ENCODE assay signal across 7 cellular contexts in genomic region chr4:83629945-83630684, GRCh38.
DNase-seq lines count a peak whose midpoint lies in the region; ATAC-seq and TF ChIP-seq lines count a peak whose summit lies in the region.

No MANE protein-coding gene starts in this region.

- H3K9me1 ChIP-seq in IMR-90 (ENCODE audit: insufficient read depth, low read length): peaks cover 3% of the 10 kb centered on the region; the same call in 1 of the 2 replicates

- peak overlapping the region; percentile 67 for H2AFZ ChIP-seq in IMR-90 (replicated peaks; ENCODE audit: low read length, poor library complexity)

- POLR2A ChIA-PET in IMR-90 (lab: Charles Lee; ENCODE audit: unreplicated experiment): no interaction called here

- H4K20me1 ChIP-seq in IMR-90 (ENCODE audit: insufficient read depth, low read length): no peaks in the 10 kb centered on the region

- H3K4me3 ChIP-seq in IMR-90 (ENCODE audit: insufficient read depth, low read depth, low read length) (no peak overlapping the region), upper lobe of left lung (no peak overlapping the region)

- CTCF ChIA-PET in IMR-90 (lab: Yijun Ruan, JAX): no interaction called here

- dilution Hi-C loops in IMR-90 (cut with HindIII; ENCODE audit: low sequenced_read_pairs, unreplicated experiment): no loop called here

- no peak overlapping the region for H2AK9ac ChIP-seq in IMR-90 (replicated peaks; ENCODE audit: low read depth, low read length, poor library complexity)

- H3K14ac ChIP-seq in IMR-90 (replicated peaks; ENCODE audit: low read depth, low read length): peak overlapping the region; percentile 69

- in situ Hi-C loops in IMR-90 (cut with MboI; ENCODE audit: low sequenced_read_pairs): loop anchor here (10.0 kb wide), 1 partner anchor 265 kb away; no protein-coding TSS in a partner anchor

- intact Hi-C loops in IMR-90 (cut with micrococcal nuclease) (loop anchor here (10.0 kb wide), 1 partner anchor 95 kb away; the partner anchor contains the start of gene GPAT3), left cardiac atrium (cut with DNase I) (no loop called here)

- H3K4me1 ChIP-seq in IMR-90 (ENCODE audit: control insufficient read depth, insufficient read depth, low read length) (peaks cover 16% of the 10 kb centered on the region), upper lobe of left lung (peaks cover 3 to 18% (median 9%) of the 10 kb centered on the region in 4 donors)

- H3K27ac ChIP-seq in IMR-90 (ENCODE audit: insufficient read depth, low read length): peak overlapping the region; percentile 94; the same call in 1 of the 2 replicates
- peak overlapping the region in 1 of 4 donors; percentile 22 for H3K27ac ChIP-seq in upper lobe of left lung

- peak overlapping the region; percentile 77 for H2AK5ac ChIP-seq in IMR-90 (ENCODE audit: low read depth, low read length)

- BruUV-seq in IMR-90 (replicated peaks; lab: Mats Ljungman, UMichigan): no TSS peak

- H3K9me3 ChIP-seq in IMR-90 (ENCODE audit: control insufficient read depth, insufficient read depth, low read length) (peaks cover 2% of the 10 kb centered on the region; the same call in 1 of the 2 replicates), upper lobe of left lung (no peaks in the 10 kb centered on the region)

- H3K23ac ChIP-seq in IMR-90 (ENCODE audit: low read depth, low read length): peak overlapping the region; percentile 69; the same call in 1 of the 2 replicates

- peak overlapping the region; percentile 81 for H4K5ac ChIP-seq in IMR-90 (ENCODE audit: low read depth, low read length)

- H3K18ac ChIP-seq in IMR-90 (ENCODE audit: low read depth, low read length): peak overlapping the region; percentile 74

- H2BK5ac ChIP-seq in IMR-90 (ENCODE audit: low read depth, low read length, poor library complexity, severe bottlenecking): peak overlapping the region; percentile 86

- H2BK20ac ChIP-seq in IMR-90 (ENCODE audit: low read depth, low read length): peak overlapping the region; percentile 90

- peak; percentile 82 for DNase-seq in IMR-90
- peak; percentile 75 for DNase-seq in UCSD-AML1 (lab: John Stamatoyannopoulos, UW; ENCODE audit: unreplicated experiment)
- peak; percentile 29 for DNase-seq in left cardiac atrium
- DNase-seq in upper lobe of left lung: peak in 1 of 2 donors; percentile 62
- DNase-seq in cortex of kidney (lab: John Stamatoyannopoulos, UW): no peak
- no peak for DNase-seq in NCI-H526 treated with DMSO at 0.1 percent for 48 hours (lab: John Stamatoyannopoulos, UW)

- H3K36me3 ChIP-seq in IMR-90 (ENCODE audit: control insufficient read depth, insufficient read depth, low read length) (no peaks in the 10 kb centered on the region), upper lobe of left lung (no peaks in the 10 kb centered on the region)

- peak overlapping the region; percentile 24; the same call in 1 of the 2 replicates for H3K9ac ChIP-seq in IMR-90 (ENCODE audit: low read depth, low read length)

- TF ChIP-seq POLR2A in IMR-90 (IDR thresholded peaks at IDR 0.05; ENCODE audit: low read depth, low read length) (no peak), upper lobe of left lung (IDR thresholded peaks at IDR 0.05) (no peak)

- H2BK15ac ChIP-seq in IMR-90 (ENCODE audit: low read depth, low read length): peak overlapping the region; percentile 50; the same call in 2 of the 3 replicates

- H4K8ac ChIP-seq in IMR-90 (ENCODE audit: low read depth in 2 of 2, low read length in 2 of 2): peak overlapping the region in 1 of 2 experiments; percentile 82; a peak in 2 of 4 replicates

- H3K27me3 ChIP-seq in IMR-90 (ENCODE audit: control insufficient read depth, insufficient read depth, low read length): no peaks in the 10 kb centered on the region
- H3K27me3 ChIP-seq in upper lobe of left lung: no peaks in the 10 kb centered on the region

- no peak overlapping the region for H3K56ac ChIP-seq in IMR-90 (ENCODE audit: extremely low read depth, insufficient read depth, low read length)

- H3K4me2 ChIP-seq in IMR-90 (ENCODE audit: low read depth, low read length): peak overlapping the region; percentile 40

- no peaks in the 10 kb centered on the region for H3K79me1 ChIP-seq in IMR-90 (ENCODE audit: low read depth in 1 of 2, low read length in 2 of 2)

- TF ChIP-seq RAD21 in IMR-90 (IDR thresholded peaks at IDR 0.05; ENCODE audit: low read length): no peak

- peak overlapping the region; percentile 76 for H4K91ac ChIP-seq in IMR-90 (ENCODE audit: insufficient read depth, low read depth, low read length)

- peak overlapping the region; percentile 89 for H2BK120ac ChIP-seq in IMR-90 (ENCODE audit: low read depth, low read length)

- no peak for TF ChIP-seq CTCF in IMR-90 (conservative IDR thresholded peaks at IDR 0.05; ENCODE audit: low read depth, low read length)
- TF ChIP-seq CTCF in upper lobe of left lung (IDR thresholded peaks at IDR 0.05): no peak

- TF ChIP-seq EP300 in upper lobe of left lung (IDR thresholded peaks at IDR 0.05): no peak

- no CpG with 5 or more reads among the region's 6 CpGs for WGBS in IMR-90 (ENCODE audit: extremely low coverage in 2 of 2, insufficient read length in 1 of 2), 2 experiments
- 27 to 31% methylated on average over 6 of the region's 6 CpGs for WGBS in upper lobe of left lung, 2 donors

- ATAC-seq in IMR-90 (ENCODE audit: low read depth) (peak; percentile 52), left cardiac atrium (peak; percentile 48 to 93), upper lobe of left lung (ENCODE audit: low FRiP score in 2 of 2) (peak; percentile 71 to 93), GM18907 (IDR thresholded peaks at IDR 0.05; ENCODE audit: unreplicated experiment) (no peak)

- peak overlapping the region; percentile 87 for H3K4ac ChIP-seq in IMR-90 (ENCODE audit: low read depth, low read length)

TF ChIP-seq in IMR-90, 13 proteins besides CTCF, POLR2A, EP300 and RAD21:
- TF ChIP-seq MXI1 (IDR thresholded peaks at IDR 0.05; ENCODE audit: borderline replicate concordance, low read depth, low read length) (no peak), CHD1 (IDR thresholded peaks at IDR 0.05; ENCODE audit: low read depth, low read length) (no peak), MAZ (IDR thresholded peaks at IDR 0.05; ENCODE audit: borderline replicate concordance, low read depth, low read length) (no peak), NFE2L2 (IDR thresholded peaks at IDR 0.05; ENCODE audit: low read depth, low read length) (peak; percentile 39; the same call in 1 of the 2 replicates), RCOR1 (IDR thresholded peaks at IDR 0.05; ENCODE audit: insufficient replicate concordance, low read length) (no peak), RFX5 (IDR thresholded peaks at IDR 0.05; ENCODE audit: low read depth, low read length) (no peak), SMC3 (IDR thresholded peaks at IDR 0.05; ENCODE audit: low read depth, low read length) (no peak), FOS (IDR thresholded peaks at IDR 0.05; ENCODE audit: low read depth, low read length) (no peak), CEBPB (IDR thresholded peaks at IDR 0.05; ENCODE audit: low read depth, low read length) (peak; percentile 99), MAFK (IDR thresholded peaks at IDR 0.05; ENCODE audit: low read depth, low read length) (peak; percentile 52), BHLHE40 (IDR thresholded peaks at IDR 0.05; ENCODE audit: low read depth, low read length) (no peak; the same call in 1 of the 2 replicates)
- TF ChIP-seq, protein P1, sequence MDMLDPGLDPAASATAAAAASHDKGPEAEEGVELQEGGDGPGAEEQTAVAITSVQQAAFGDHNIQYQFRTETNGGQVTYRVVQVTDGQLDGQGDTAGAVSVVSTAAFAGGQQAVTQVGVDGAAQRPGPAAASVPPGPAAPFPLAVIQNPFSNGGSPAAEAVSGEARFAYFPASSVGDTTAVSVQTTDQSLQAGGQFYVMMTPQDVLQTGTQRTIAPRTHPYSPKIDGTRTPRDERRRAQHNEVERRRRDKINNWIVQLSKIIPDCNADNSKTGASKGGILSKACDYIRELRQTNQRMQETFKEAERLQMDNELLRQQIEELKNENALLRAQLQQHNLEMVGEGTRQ (IDR thresholded peaks at IDR 0.05; ENCODE audit: low read depth, low read length): no peak
- TF ChIP-seq, protein P2, sequence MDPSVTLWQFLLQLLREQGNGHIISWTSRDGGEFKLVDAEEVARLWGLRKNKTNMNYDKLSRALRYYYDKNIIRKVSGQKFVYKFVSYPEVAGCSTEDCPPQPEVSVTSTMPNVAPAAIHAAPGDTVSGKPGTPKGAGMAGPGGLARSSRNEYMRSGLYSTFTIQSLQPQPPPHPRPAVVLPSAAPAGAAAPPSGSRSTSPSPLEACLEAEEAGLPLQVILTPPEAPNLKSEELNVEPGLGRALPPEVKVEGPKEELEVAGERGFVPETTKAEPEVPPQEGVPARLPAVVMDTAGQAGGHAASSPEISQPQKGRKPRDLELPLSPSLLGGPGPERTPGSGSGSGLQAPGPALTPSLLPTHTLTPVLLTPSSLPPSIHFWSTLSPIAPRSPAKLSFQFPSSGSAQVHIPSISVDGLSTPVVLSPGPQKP (IDR thresholded peaks at IDR 0.05; ENCODE audit: borderline replicate concordance, low read depth, low read length): no peak
TF ChIP-seq in IMR-90: peak in this region for 3.

Comparison
In these comparisons a context has a peak if more than half of its experiments do, and no peak if none do; other contexts are left out.
1. DNase-seq: peak in IMR-90 (single experiment), UCSD-AML1 (single experiment) and left cardiac atrium (single experiment); none in cortex of kidney (single experiment) and NCI-H526 treated with DMSO at 0.1 percent for 48 hours (single experiment).